Comparison of ENCODE assay signal across 21 cellular contexts in genomic region chr4:56649445-56650258, GRCh38. TPM values are rescaled to one million over a fixed set of nuclear protein-coding genes. Genes with fewer than 3 reads are reported as not detected.
A peak's percentile ranks its signal among the peaks of the same experiment; 100 is the strongest.
DNase-seq lines count a peak whose midpoint lies in the region; ATAC-seq, FAIRE-seq and TF ChIP-seq lines count a peak whose summit lies in the region.
"Had no signal": no experiment of that assay in that cellular context is flagged by ENCODE, and none has a peak within 500 bp of the region (broad histone marks: within the 10 kb centered on the region; RNA-seq: fewer than 3 reads in every experiment).

No MANE protein-coding gene starts in this region.

- peaks cover 6% of the 10 kb centered on the region for H3K9me3 Mint-ChIP-seq in activated CD8-positive, alpha-beta T cell treated with anti-CD3 and anti-CD28 coated beads, Interleukin-2, amount 10 ng/mL, durations not matched to agents 7 days and 5 days (ENCODE audit: insufficient read depth)
- H3K9me3 Mint-ChIP-seq in immature natural killer cell: peaks cover 0 to 8% (median 1%) of the 10 kb centered on the region in 6 donors

- peaks cover 7 to 19% (median 16%) of the 10 kb centered on the region in 11 experiments for H3K9me3 ChIP-seq in BLaER1 treated with 17β-estradiol and CSF1 and Interleukin-3, amounts not matched to agents 10 nM and 100 nM (replicated peaks in 1 of 11)
- peaks cover 0 to 4% of the 10 kb centered on the region in 2 experiments; a peak in 1 of 4 replicates for H3K9me3 ChIP-seq in HCT116 (ENCODE audit: control insufficient read depth in 1 of 2, insufficient read depth in 1 of 2, low read depth in 1 of 2, low read length in 2 of 2)

- H3K27me3 Mint-ChIP-seq in activated CD8-positive, alpha-beta T cell treated with anti-CD3 and anti-CD28 coated beads, Interleukin-2, amount 10 ng/mL, durations not matched to agents 7 days and 5 days (ENCODE audit: low read depth): no peaks in the 10 kb centered on the region
- peaks cover 6 to 16% (median 8%) of the 10 kb centered on the region in 3 donors for H3K27me3 Mint-ChIP-seq in immature natural killer cell (ENCODE audit: low read depth in 3 of 3)

- DNase-seq in HCT116 (ENCODE audit: low read depth, low spot score): no peak
- DNase-seq in activated CD8-positive, alpha-beta T cell treated with anti-CD3 and anti-CD28 coated beads, Interleukin-2, amount 10 ng/mL, durations not matched to agents 7 days and 5 days: no peak
- no peak for DNase-seq in immature natural killer cell
- DNase-seq in NCI-H345 (lab: John Stamatoyannopoulos, UW): no peak
- no peak for DNase-seq in stimulated activated CD4-positive, alpha-beta T cell treated with anti-CD3 and anti-CD28 coated beads, Interleukin-12 subunit alpha, Interleukin-12 subunit beta, amount 100 ng/mL, for 4 hours
- DNase-seq in GM19239 (ENCODE audit: insufficient read length, low spot score): no peak
- DNase-seq: activated CD4-positive, alpha-beta T cell treated with anti-CD3 and anti-CD28 coated beads, Interleukin-2, amount 50 U/mL, for 1 hour; DMS153; foreskin melanocyte; left lung; NCI-H1092; NCI-H2081 treated with DMSO at 0.1 percent for 48 hours; NCI-H510A treated with DMSO at 0.1 percent for 48 hours; stimulated activated CD4-positive, alpha-beta T cell treated with anti-CD3 and anti-CD28 coated beads, Interleukin-2, amount 100 ng/mL, for 24 hours had no signal

- peak overlapping the region; percentile 85 for H3K27ac Mint-ChIP-seq in activated CD8-positive, alpha-beta T cell treated with anti-CD3 and anti-CD28 coated beads, Interleukin-2, amount 10 ng/mL, durations not matched to agents 7 days and 5 days
- peak overlapping the region; percentile 79 to 97 (median 94) for H3K27ac Mint-ChIP-seq in immature natural killer cell

- no peak overlapping the region for H3K9ac ChIP-seq in BLaER1 treated with 17β-estradiol and CSF1 and Interleukin-3, amounts not matched to agents 10 nM and 100 nM
- H3K9ac ChIP-seq in HCT116 (ENCODE audit: low read length): no peak overlapping the region

- no peaks in the 10 kb centered on the region for H3K36me3 ChIP-seq in BLaER1 treated with 17β-estradiol and CSF1 and Interleukin-3, amounts not matched to agents 10 nM and 100 nM
- no peaks in the 10 kb centered on the region for H3K36me3 ChIP-seq in HCT116 (ENCODE audit: control insufficient read depth in 1 of 2, insufficient read depth in 2 of 2, low read length in 2 of 2)

- TF ChIP-seq RAD21 in HCT116 (IDR thresholded peaks at IDR 0.05; ENCODE audit: low read depth): no peak

- no peak overlapping the region for H3K4me3 ChIP-seq in BLaER1 treated with 17β-estradiol and CSF1 and Interleukin-3, amounts not matched to agents 10 nM and 100 nM
- no peak overlapping the region for H3K4me3 ChIP-seq in HCT116 (replicated peaks in 1 of 2; ENCODE audit: low read depth in 1 of 2, low read length in 2 of 2)
- H3K4me3 ChIP-seq: coronary artery, K562, left lung, suprapubic skin had no signal

- H3K79me2 ChIP-seq in HCT116 (ENCODE audit: insufficient read depth, low read length): no peaks in the 10 kb centered on the region

- H3K4me1 ChIP-seq in BLaER1 treated with 17β-estradiol and CSF1 and Interleukin-3, amounts not matched to agents 10 nM and 100 nM: peaks cover 19 to 62% (median 29%) of the 10 kb centered on the region in 10 experiments
- H3K4me1 ChIP-seq in HCT116 (ENCODE audit: control insufficient read depth in 1 of 2, insufficient read depth in 2 of 2, low read length in 2 of 2): peaks cover 0 to 11% of the 10 kb centered on the region in 2 experiments; a peak in 1 of 4 replicates

- no peak overlapping the region for H3K4me3 Mint-ChIP-seq in activated CD8-positive, alpha-beta T cell treated with anti-CD3 and anti-CD28 coated beads, Interleukin-2, amount 10 ng/mL, durations not matched to agents 7 days and 5 days
- H3K4me3 Mint-ChIP-seq in immature natural killer cell: peak overlapping the region; percentile 70 to 81 (median 79)

- POLR2A ChIA-PET in HCT116 (lab: Charles Lee): no interaction called here
- POLR2A ChIA-PET in activated CD8-positive, alpha-beta T cell treated with anti-CD3 and anti-CD28 coated beads, Interleukin-2, amount 10 ng/mL, durations not matched to agents 7 days and 5 days (lab: Charles Lee): interaction anchor here (0.6 to 2.2 kb wide), 2 partner anchors 76 to 109 kb away, joined by 3 to 7 read pairs; no protein-coding TSS in a partner anchor

- no peaks in the 10 kb centered on the region; a peak in 1 of 22 replicates for H4K20me1 ChIP-seq in BLaER1 treated with 17β-estradiol and CSF1 and Interleukin-3, amounts not matched to agents 10 nM and 100 nM
- no peaks in the 10 kb centered on the region for H4K20me1 ChIP-seq in HCT116 (ENCODE audit: insufficient read depth)

- FAIRE-seq in GM19239 (lab: Jason Lieb, UNC): no peak
- FAIRE-seq: H1, K562 had no signal

- RAD21 ChIA-PET in HCT116 (lab: Charles Lee; ENCODE audit: low non-redundant PET in 1 of 2, low total read pairs in 2 of 2, uncharacterized antibody in 2 of 2, unreplicated experiment in 2 of 2): interaction anchor here in 1 of 2 experiments (1.0 kb wide), 1 partner anchor 8 kb away, joined by 3 read pairs; no protein-coding TSS in a partner anchor

- no peak for TF ChIP-seq CTCF in HCT116 (IDR thresholded peaks at IDR 0.05 in 2 of 3, conservative IDR thresholded peaks at IDR 0.05 in 1 of 3; ENCODE audit: borderline replicate concordance in 1 of 3, insufficient read depth in 1 of 3, low read depth in 2 of 3, low read length in 2 of 3)

- no peak for TF ChIP-seq POLR2A in HCT116 (IDR thresholded peaks at IDR 0.05; ENCODE audit: borderline replicate concordance, extremely low read depth, insufficient read depth, insufficient read length)

- H2AFZ ChIP-seq in HCT116 (ENCODE audit: low read depth, low read length, poor library complexity, severe bottlenecking): no peak overlapping the region

- BruUV-seq in HCT116 (replicated peaks; lab: Mats Ljungman, UMichigan): no TSS peak

- peaks cover 77% of the 10 kb centered on the region for H3K4me1 Mint-ChIP-seq in activated CD8-positive, alpha-beta T cell treated with anti-CD3 and anti-CD28 coated beads, Interleukin-2, amount 10 ng/mL, durations not matched to agents 7 days and 5 days (ENCODE audit: low read depth)
- peaks cover 79 to 92% of the 10 kb centered on the region in 2 donors for H3K4me1 Mint-ChIP-seq in immature natural killer cell

- peaks cover 9 to 24% (median 19%) of the 10 kb centered on the region in 11 experiments for H3K27me3 ChIP-seq in BLaER1 treated with 17β-estradiol and CSF1 and Interleukin-3, amounts not matched to agents 10 nM and 100 nM
- no peaks in the 10 kb centered on the region for H3K27me3 ChIP-seq in HCT116 (ENCODE audit: insufficient read depth, low read length)
- H3K27me3 ChIP-seq: suprapubic skin had no signal

- intact Hi-C loops in HCT116 (cut with micrococcal nuclease): no loop called here

- CTCF ChIA-PET in HCT116 (lab: Charles Lee): interaction anchor here (3.1 kb wide), 1 partner anchor 9 kb away, joined by 17 read pairs; no protein-coding TSS in a partner anchor
- CTCF ChIA-PET in activated CD8-positive, alpha-beta T cell treated with anti-CD3 and anti-CD28 coated beads, Interleukin-2, amount 10 ng/mL, durations not matched to agents 7 days and 5 days (lab: Charles Lee): interaction anchor here (0.8 to 6.6 kb wide), 5 partner anchors 9 to 22 kb away, joined by 3 to 51 read pairs (median 3); no protein-coding TSS in a partner anchor

- H3K36me3 Mint-ChIP-seq in activated CD8-positive, alpha-beta T cell treated with anti-CD3 and anti-CD28 coated beads, Interleukin-2, amount 10 ng/mL, durations not matched to agents 7 days and 5 days (ENCODE audit: low read depth): peaks cover 62% of the 10 kb centered on the region
- H3K36me3 Mint-ChIP-seq in immature natural killer cell: peaks cover 23 to 49% (median 24%) of the 10 kb centered on the region in 3 donors
- H3K36me3 Mint-ChIP-seq: brain had no signal

- 0 out of 2 replicates have a peak, but pooled peaks have one; percentile 11 for ATAC-seq in HCT116
- ATAC-seq in activated CD8-positive, alpha-beta T cell treated with anti-CD3 and anti-CD28 coated beads, Interleukin-2, amount 10 ng/mL, durations not matched to agents 7 days and 5 days: no peak
- ATAC-seq: K562, left lung, Right ventricle myocardium inferior had no signal

- H3K9me2 ChIP-seq in HCT116 (ENCODE audit: insufficient read depth): no peaks in the 10 kb centered on the region

- peak overlapping the region in 5 of 11 experiments; percentile 16 to 82 (median 75); a peak in 7 of 22 replicates for H3K27ac ChIP-seq in BLaER1 treated with 17β-estradiol and CSF1 and Interleukin-3, amounts not matched to agents 10 nM and 100 nM
- H3K27ac ChIP-seq in HCT116 (ENCODE audit: low read depth, low read length): no peak overlapping the region
- H3K27ac ChIP-seq: coronary artery, left lung, suprapubic skin had no signal

- peak overlapping the region; percentile 19 to 74 (median 43) for H3K4me2 ChIP-seq in BLaER1 treated with 17β-estradiol and CSF1 and Interleukin-3, amounts not matched to agents 10 nM and 100 nM
- no peak overlapping the region for H3K4me2 ChIP-seq in HCT116 (ENCODE audit: low read length)

TF ChIP-seq in HCT116, 20 proteins besides CTCF, POLR2A, EP300 and RAD21 (continues in another document):
- TF ChIP-seq SIN3A (IDR thresholded peaks at IDR 0.05; ENCODE audit: low read depth) (no peak), ZFX (IDR thresholded peaks at IDR 0.05) (no peak), FOSL1 (IDR thresholded peaks at IDR 0.05; ENCODE audit: low read depth) (no peak), SP1 (IDR thresholded peaks at IDR 0.05; ENCODE audit: low read depth) (no peak), CEBPB (IDR thresholded peaks at IDR 0.05; ENCODE audit: low read depth) (no peak), SRF (IDR thresholded peaks at IDR 0.05; ENCODE audit: low read depth) (no peak), EZH2 (IDR thresholded peaks at IDR 0.05) (no peak)

RNA-seq across cellular contexts. Expression of gene HOPX, which starts 31.4 kb away (rescaled TPM):
- 0.42 TPM for total RNA-seq in HCT116 (2021; ENCODE audit: unreplicated experiment)
- not detected in 2 replicates for polyA plus RNA-seq in HCT116 (2012)
- total RNA-seq in activated CD8-positive, alpha-beta T cell treated with anti-CD3 and anti-CD28 coated beads, Interleukin-2, amount 10 ng/mL, durations not matched to agents 7 days and 5 days: 10 to 100 TPM; 63.6 to 67.4 TPM
- polyA plus RNA-seq in immature natural killer cell: 1,000 to 10,000 TPM; 1,315 to 2,032 (median 1,652) TPM
- total RNA-seq: H1 had no signal
- polyA plus RNA-seq: H1, K562 had no signal

Comparison
In these comparisons a context has a peak if more than half of its experiments do, and no peak if none do; other contexts are left out.
1. RNA of gene HOPX, which starts 31.4 kb away (total RNA-seq): 63.6 to 67.4 TPM in activated CD8-positive, alpha-beta T cell treated with anti-CD3 and anti-CD28 coated beads, Interleukin-2, amount 10 ng/mL, durations not matched to agents 7 days and 5 days; 0.42 TPM in HCT116 (single experiment); every median in the first group is over 10 times any median in the second.